ENCODE assay signal across 8 cellular contexts in genomic region chrX:71540801-71541545, GRCh38. TPM values are rescaled to one million over a fixed set of nuclear protein-coding genes. Genes with fewer than 3 reads are reported as not detected.
DNase-seq lines count a peak whose midpoint lies in the region; ATAC-seq and TF ChIP-seq lines count a peak whose summit lies in the region.

No MANE protein-coding gene starts in this region.

- peak; percentile 75 for ATAC-seq in GM19397 (IDR thresholded peaks at IDR 0.05; ENCODE audit: unreplicated experiment)
- peak; percentile 66 for ATAC-seq in HG03469 (IDR thresholded peaks at IDR 0.05; ENCODE audit: unreplicated experiment)
- ATAC-seq in upper lobe of right lung = peak; percentile 61
- no peak for ATAC-seq in GM21619 (IDR thresholded peaks at IDR 0.05; ENCODE audit: unreplicated experiment)

- H3K4me3 ChIP-seq in upper lobe of right lung = no peak overlapping the region

- TSS peak; percentile 98 for BruUV-seq in MCF 10A (replicated peaks; lab: Mats Ljungman, UMichigan)

- H3K27me3 Mint-ChIP-seq in MCF 10A (ENCODE audit: insufficient read depth, unreplicated experiment) = no peaks in the 10 kb centered on the region
- H3K27me3 Mint-ChIP-seq in mesothelial cell of epicardium (ENCODE audit: low read depth) = no peaks in the 10 kb centered on the region

- POLR2A ChIA-PET in MCF 10A (lab: Yijun Ruan, JAX) = interaction anchor here (5.8 kb wide), 1 partner anchor 8 kb away, joined by 171 read pairs; the partner anchor contains the start of gene OGT

- peaks cover 13% of the 10 kb centered on the region for H3K36me3 ChIP-seq in upper lobe of right lung

- CTCF ChIA-PET in MCF 10A (lab: Yijun Ruan, JAX) = interaction anchor here (0.6 kb wide), 1 partner anchor 9 kb away, joined by 3 read pairs; no protein-coding TSS in a partner anchor

- TF ChIP-seq CTCF in MCF 10A (IDR thresholded peaks at IDR 0.05; ENCODE audit: unreplicated experiment) (no peak), upper lobe of right lung (IDR thresholded peaks at IDR 0.05) (no peak), mesothelial cell of epicardium (IDR thresholded peaks at IDR 0.05; ENCODE audit: unreplicated experiment) (no peak)

- peak; percentile 79 for DNase-seq in CD1c-positive myeloid dendritic cell (ENCODE audit: extremely low spot score)
- no peak for DNase-seq in MCF 10A (ENCODE audit: unreplicated experiment)
- no peak for DNase-seq in upper lobe of right lung
- DNase-seq in mesothelial cell of epicardium (ENCODE audit: low spot score in 2 of 2, unreplicated experiment in 2 of 2) = no peak
- no peak for DNase-seq in HK-2 (ENCODE audit: unreplicated experiment)

- peak overlapping the region; percentile 1 for H3K4me3 Mint-ChIP-seq in MCF 10A (ENCODE audit: unreplicated experiment)
- H3K4me3 Mint-ChIP-seq in mesothelial cell of epicardium = no peak overlapping the region

- H3K4me1 Mint-ChIP-seq in MCF 10A (ENCODE audit: insufficient read depth, unreplicated experiment) = peaks cover 17% of the 10 kb centered on the region
- peaks cover 17% of the 10 kb centered on the region for H3K4me1 Mint-ChIP-seq in mesothelial cell of epicardium

- H3K27me3 ChIP-seq in upper lobe of right lung = no peaks in the 10 kb centered on the region

- H3K36me3 Mint-ChIP-seq in MCF 10A (ENCODE audit: insufficient read depth, unreplicated experiment) (peaks cover 16% of the 10 kb centered on the region), mesothelial cell of epicardium (peaks cover 4% of the 10 kb centered on the region)

- H3K27ac Mint-ChIP-seq in MCF 10A (ENCODE audit: low read depth, unreplicated experiment) (no peak overlapping the region), mesothelial cell of epicardium (no peak overlapping the region)

- H3K9me3 Mint-ChIP-seq in MCF 10A (ENCODE audit: unreplicated experiment) (no peaks in the 10 kb centered on the region), mesothelial cell of epicardium (peaks cover 9% of the 10 kb centered on the region)

- no peak overlapping the region for H3K27ac ChIP-seq in upper lobe of right lung

- peaks cover 28% of the 10 kb centered on the region for H3K4me1 ChIP-seq in upper lobe of right lung

- intact Hi-C loops in MCF 10A (cut with micrococcal nuclease) = no loop called here
- intact Hi-C loops in upper lobe of right lung (cut with DNase I) = no loop called here

- no peaks in the 10 kb centered on the region for H3K9me3 ChIP-seq in upper lobe of right lung

RNA-seq across cellular contexts. Expression of gene OGT, which starts 8.1 kb away (rescaled TPM):
- 282 and 300 TPM in 2 replicates for total RNA-seq in MCF 10A (2022)
- 129 TPM for total RNA-seq in upper lobe of right lung
- total RNA-seq in mesothelial cell of epicardium = 201 to 206 TPM (median 202 TPM) in 3 replicates

RNA-seq across cellular contexts. Expression of gene GCNA, which starts 37.3 kb away (rescaled TPM):
- 3.4 and 3.8 TPM in 2 replicates for total RNA-seq in MCF 10A (2022)
- total RNA-seq in upper lobe of right lung = 3.4 TPM
- 0.84 to 1.1 TPM (median 0.94 TPM) in 3 replicates for total RNA-seq in mesothelial cell of epicardium
